ENCODE assay signal across 1 cellular context in genomic region chr11:23725752-23726151, GRCh38.
TF ChIP-seq lines count a peak whose summit lies in the region.

No MANE protein-coding gene starts in this region.

TF ChIP-seq in A549, 52 proteins besides CTCF, POLR2A, EP300 and RAD21 (continued from another document):
- TF ChIP-seq HMGXB4 (CRISPR knock-in tag; IDR thresholded peaks at IDR 0.05; ENCODE audit: borderline replicate concordance) (no peak), CBX2 (IDR thresholded peaks at IDR 0.05; ENCODE audit: borderline replicate concordance, low read depth) (no peak), SMC3 (IDR thresholded peaks at IDR 0.05) (no peak), FOXS1 (CRISPR knock-in tag; IDR thresholded peaks at IDR 0.05) (no peak), ZFP36 (IDR thresholded peaks at IDR 0.05; ENCODE audit: borderline replicate concordance, partially characterized antibody) (no peak)
